24 cellular contexts compared by ENCODE assay signal in the genomic region with DNA sequence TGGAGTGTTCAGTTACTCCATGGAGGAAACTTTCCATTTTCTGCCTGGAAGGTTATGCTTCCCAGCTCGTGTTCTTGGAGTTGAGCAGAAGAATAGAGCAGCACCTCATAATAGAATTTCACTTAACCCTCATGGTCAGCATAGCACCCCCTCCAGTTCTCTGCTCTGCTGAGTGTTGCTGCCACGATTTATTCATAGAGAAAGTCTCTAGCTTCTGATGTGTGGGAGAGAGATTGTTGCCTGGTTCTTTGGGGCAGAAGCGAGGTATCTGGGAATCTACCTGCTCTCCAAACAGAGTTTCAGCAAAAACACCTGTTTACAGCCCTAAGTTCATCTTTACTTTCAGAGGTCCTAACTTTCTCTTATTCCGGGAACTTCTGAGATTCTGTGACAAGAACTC. TPM values are rescaled to one million over a fixed set of nuclear protein-coding genes. Genes with fewer than 3 reads are reported as not detected.
DNase-seq lines count a peak whose midpoint lies in the region; ATAC-seq, FAIRE-seq and TF ChIP-seq lines count a peak whose summit lies in the region.
"Had no signal": no experiment of that assay in that cellular context is flagged by ENCODE, and none has a peak within 500 bp of the region (broad histone marks: within the 10 kb centered on the region; RNA-seq: fewer than 3 reads in every experiment).

No MANE protein-coding gene starts in this region.

- ATAC-seq in GM19035 (IDR thresholded peaks at IDR 0.05; ENCODE audit: unreplicated experiment) (peak; percentile 61), HG02870 (IDR thresholded peaks at IDR 0.05; ENCODE audit: unreplicated experiment) (peak; percentile 76), HG03520 (IDR thresholded peaks at IDR 0.05; ENCODE audit: unreplicated experiment) (no peak), left lobe of liver (no peak)
- no peak for ATAC-seq in activated naive CD8-positive, alpha-beta T cell treated with anti-CD3 and anti-CD28 coated beads, Interleukin-2, amount 50 U/mL, for 24 hours
- ATAC-seq: HepG2; mucosa of descending colon; psoas muscle; Right ventricle myocardium inferior; stimulated activated memory B cell treated with anti-CD40 and anti-IgM and Interleukin-4, amounts not matched to agents 10 μg/mL and 1 μg/mL and 100 μg/mL, for 72 hours had no signal

- peak overlapping the region; percentile 49 for H3K27ac Mint-ChIP-seq in activated naive CD8-positive, alpha-beta T cell treated with anti-CD3 and anti-CD28 coated beads, Interleukin-2, amount 50 U/mL, for 24 hours
- H3K27ac Mint-ChIP-seq: type B pancreatic cell had no signal

- no peaks in the 10 kb centered on the region for H3K36me3 Mint-ChIP-seq in activated naive CD8-positive, alpha-beta T cell treated with anti-CD3 and anti-CD28 coated beads, Interleukin-2, amount 50 U/mL, for 24 hours (ENCODE audit: low read depth)
- H3K36me3 Mint-ChIP-seq: stimulated activated memory B cell treated with anti-CD40 and anti-IgM and Interleukin-4, amounts not matched to agents 10 μg/mL and 1 μg/mL and 100 μg/mL, for 72 hours; type B pancreatic cell had no signal

- H3K4me1 Mint-ChIP-seq in activated naive CD8-positive, alpha-beta T cell treated with anti-CD3 and anti-CD28 coated beads, Interleukin-2, amount 50 U/mL, for 24 hours = peaks cover 56% of the 10 kb centered on the region

- DNase-seq in GM12892 (ENCODE audit: insufficient read length) (no peak), left lobe of liver (ENCODE audit: low spot score) (no peak), DMS 273 (lab: John Stamatoyannopoulos, UW; ENCODE audit: unreplicated experiment) (no peak)
- DNase-seq in activated naive CD8-positive, alpha-beta T cell treated with anti-CD3 and anti-CD28 coated beads, Interleukin-2, amount 50 U/mL, for 24 hours = no peak
- DNase-seq: activated CD4-positive, CD25-positive, alpha-beta regulatory T cell treated with anti-CD3 and anti-CD28 coated beads, Interleukin-2, amount 50 U/mL, for 72 hours; activated CD8-positive, alpha-beta memory T cell treated with anti-CD3 and anti-CD28 coated beads, Interleukin-2, amount 50 U/mL, for 48 hours; activated naive CD4-positive, alpha-beta T cell treated with Interleukin-2 at 50 U/mL for 16 hours; DMS79; dorsolateral prefrontal cortex; mucosa of descending colon; NCI-H1105; NCI-H2171; NCI-H526 treated with DMSO at 0.1 percent for 48 hours; OCI-M1; psoas muscle; stimulated activated CD4-positive, alpha-beta T cell treated with anti-CD3 and anti-CD28 coated beads, Interleukin-1b, Interleukin-23, amount 100 ng/mL, for 48 hours had no signal

- TF ChIP-seq POLR2A in GM12892 (IDR thresholded peaks at IDR 0.05; ENCODE audit: low read depth, low read length) = no peak

- no peak overlapping the region for H3K4me3 Mint-ChIP-seq in activated naive CD8-positive, alpha-beta T cell treated with anti-CD3 and anti-CD28 coated beads, Interleukin-2, amount 50 U/mL, for 24 hours
- H3K4me3 Mint-ChIP-seq: stimulated activated memory B cell treated with anti-CD40 and anti-IgM and Interleukin-4, amounts not matched to agents 10 μg/mL and 1 μg/mL and 100 μg/mL, for 72 hours; type B pancreatic cell had no signal

- no peaks in the 10 kb centered on the region for H3K27me3 Mint-ChIP-seq in activated naive CD8-positive, alpha-beta T cell treated with anti-CD3 and anti-CD28 coated beads, Interleukin-2, amount 50 U/mL, for 24 hours
- H3K27me3 Mint-ChIP-seq: stimulated activated memory B cell treated with anti-CD40 and anti-IgM and Interleukin-4, amounts not matched to agents 10 μg/mL and 1 μg/mL and 100 μg/mL, for 72 hours; type B pancreatic cell had no signal

- H3K9me3 Mint-ChIP-seq in activated naive CD8-positive, alpha-beta T cell treated with anti-CD3 and anti-CD28 coated beads, Interleukin-2, amount 50 U/mL, for 24 hours = no peaks in the 10 kb centered on the region
- H3K9me3 Mint-ChIP-seq: stimulated activated memory B cell treated with anti-CD40 and anti-IgM and Interleukin-4, amounts not matched to agents 10 μg/mL and 1 μg/mL and 100 μg/mL, for 72 hours; type B pancreatic cell had no signal

- peak; percentile 9 for FAIRE-seq in GM12892 (lab: Jason Lieb, UNC)
- FAIRE-seq: HepG2 had no signal

RNA-seq across cellular contexts. Expression of gene DTHD1, which starts 3.9 kb away (rescaled TPM):
- 0.98 TPM for polyA plus RNA-seq in GM12892 (2012; ENCODE audit: missing spikeins)
- total RNA-seq in left lobe of liver = 0.05 TPM
- total RNA-seq: fibroblast of villous mesenchyme, HepG2, Right ventricle myocardium inferior had no signal
- polyA plus RNA-seq: HepG2 had no signal

RNA-seq across cellular contexts. Expression of gene ARAP2, which starts 33.2 kb away (rescaled TPM):
- 12.5 TPM for polyA plus RNA-seq in GM12892 (2012; ENCODE audit: missing spikeins)
- 7.4 TPM for total RNA-seq in left lobe of liver

Comparison
In these comparisons a context has a peak if more than half of its experiments do, and no peak if none do; other contexts are left out.
1. ATAC-seq: peak in GM19035 (single experiment) and HG02870 (single experiment); none in activated naive CD8-positive, alpha-beta T cell treated with anti-CD3 and anti-CD28 coated beads, Interleukin-2, amount 50 U/mL, for 24 hours (single experiment), HG03520 (single experiment) and left lobe of liver (single experiment).